ENCODE assay signal across 2 cellular contexts in genomic region chr11:71252434-71252781, GRCh38.
TF ChIP-seq lines count a peak whose summit lies in the region.

Gene SHANK2 (minus strand): TSS chr11:71252577. CDS start chr11:71147326, 105,251 bp downstream.

TF ChIP-seq in SK-N-SH, 30 proteins besides CTCF, POLR2A, EP300 and RAD21 (continued from another document):
- TF ChIP-seq PBX3 (IDR thresholded peaks at IDR 0.05) (no peak), ELF1 (IDR thresholded peaks at IDR 0.05) (no peak), CHD2 (IDR thresholded peaks at IDR 0.05; ENCODE audit: low read length, partially characterized antibody) (no peak)

TF ChIP-seq in SK-N-SH treated with all-trans-retinoic acid at 6 μM for 48 hours, 23 proteins besides CTCF, POLR2A, EP300 and RAD21 (continued from another document):
- TF ChIP-seq ZNF565 (CRISPR knock-in tag; conservative IDR thresholded peaks at IDR 0.05; ENCODE audit: low read depth), result no peak
